ENCODE assay signal across 15 cellular contexts in the genomic region with DNA sequence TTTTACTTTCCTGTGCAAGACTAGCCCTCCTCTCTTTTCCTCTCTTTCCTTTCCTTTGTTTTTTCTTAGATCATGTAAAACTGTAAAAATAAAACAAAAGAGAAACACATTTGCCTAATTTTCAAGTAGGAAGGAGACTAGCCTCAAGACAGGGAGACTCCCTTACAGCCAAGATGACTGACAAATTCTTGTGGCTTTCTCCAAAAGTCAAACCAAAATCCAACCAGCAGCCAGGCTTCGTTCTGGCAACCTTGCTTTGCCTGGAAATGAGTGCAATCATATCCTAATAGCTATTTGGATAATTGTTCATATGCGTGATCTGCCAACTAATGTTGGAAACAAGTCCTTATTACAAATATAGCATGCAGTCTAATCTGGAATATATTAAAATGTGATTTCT.
"Had no signal": no experiment of that assay in that cellular context is flagged by ENCODE, and none has a peak within 500 bp of the region (broad histone marks: within the 10 kb centered on the region; RNA-seq: fewer than 3 reads in every experiment).

No MANE protein-coding gene starts in this region.

- H3K9me3 ChIP-seq: sigmoid colon, thyroid gland had no signal

- H3K4me3 ChIP-seq: sigmoid colon, thyroid gland had no signal

- H3K27me3 ChIP-seq: foreskin keratinocyte, sigmoid colon, thyroid gland had no signal

- DNase-seq: activated CD4-positive, alpha-beta T cell treated with anti-CD3 and anti-CD28 coated beads for 1 hour; activated CD4-positive, alpha-beta T cell treated with anti-CD3 and anti-CD28 coated beads, Interleukin-2, amount 50 U/mL, for 48 hours; activated CD8-positive, alpha-beta memory T cell treated with anti-CD3 and anti-CD28 coated beads, Interleukin-2, amount 10 ng/mL, durations not matched to agents 7 days and 5 days; activated T-cell treated with anti-CD3 and anti-CD28 coated beads, Interleukin-2, amount 50 U/mL, for 48 hours; dermis blood vessel endothelial cell; endodermal cell; erythroblast; foreskin keratinocyte; left colon; nephron progenitor cell; sigmoid colon; stimulated activated CD4-positive, alpha-beta T cell treated with anti-CD3 and anti-CD28 coated beads, Interleukin-4, amount 100 ng/mL, for 24 hours; stimulated activated naive CD8-positive, alpha-beta T cell treated with anti-CD3 and anti-CD28 coated beads, Interleukin-15, amount 100 ng/mL, for 72 hours; T-helper 9 cell; thyroid gland had no signal

- H3K4me1 ChIP-seq: foreskin keratinocyte, sigmoid colon, thyroid gland had no signal

- H3K27ac ChIP-seq: foreskin keratinocyte, sigmoid colon, thyroid gland had no signal

- H3K36me3 ChIP-seq: sigmoid colon, thyroid gland had no signal

- ATAC-seq: activated CD8-positive, alpha-beta memory T cell treated with anti-CD3 and anti-CD28 coated beads, Interleukin-2, amount 10 ng/mL, durations not matched to agents 7 days and 5 days; foreskin keratinocyte; left colon; stimulated activated naive CD8-positive, alpha-beta T cell treated with anti-CD3 and anti-CD28 coated beads, Interleukin-15, amount 100 ng/mL, for 72 hours had no signal
